Comparison of ENCODE assay signal across 3 cellular contexts in the genomic region with DNA sequence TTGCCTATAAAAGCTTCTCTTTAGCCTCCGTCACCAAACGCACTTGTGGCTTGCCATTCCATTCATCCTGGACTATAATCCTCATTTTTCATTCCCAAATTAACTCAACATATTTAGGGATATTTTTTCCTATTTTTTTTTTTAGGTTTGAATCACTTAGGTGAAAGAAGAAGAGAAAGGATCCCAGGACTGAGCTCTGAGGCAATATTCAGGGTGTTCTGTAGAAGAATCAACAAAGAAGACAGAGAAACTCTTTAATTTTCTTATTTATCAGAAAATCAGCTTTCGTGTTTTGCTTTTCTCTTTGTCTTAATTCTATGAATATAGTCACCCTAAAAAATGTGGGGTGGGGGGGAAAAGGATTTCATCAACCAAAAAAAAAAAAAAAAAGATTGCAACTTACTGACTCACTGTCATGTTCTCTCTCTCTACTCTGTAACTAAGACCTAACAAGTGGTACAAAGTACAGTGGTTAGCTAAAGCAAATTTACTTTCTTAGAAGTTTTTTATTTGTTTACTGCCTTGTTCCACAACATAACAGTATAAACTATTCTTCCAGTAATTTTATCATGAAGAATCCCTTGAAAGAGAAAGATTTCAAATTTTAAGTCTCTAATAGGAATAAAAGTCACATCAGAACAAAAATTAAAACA.
A peak's percentile ranks its signal among the peaks of the same experiment; 100 is the strongest.
TF ChIP-seq lines count a peak whose summit lies in the region.

No MANE protein-coding gene starts in this region.

TF ChIP-seq in SK-N-SH, 30 proteins besides CTCF, POLR2A, EP300 and RAD21:
- no peak for TF ChIP-seq CHD2 (IDR thresholded peaks at IDR 0.05; ENCODE audit: low read length, partially characterized antibody)
- no peak for TF ChIP-seq NRF1 (IDR thresholded peaks at IDR 0.05; ENCODE audit: low read depth, low read length)
- no peak for TF ChIP-seq SMC3 (IDR thresholded peaks at IDR 0.05; ENCODE audit: low read depth, low read length)
- TF ChIP-seq POLR2AphosphoS5 (IDR thresholded peaks at IDR 0.05; ENCODE audit: low read depth, low read length): no peak
- TF ChIP-seq SIN3A (IDR thresholded peaks at IDR 0.05; ENCODE audit: borderline replicate concordance, low read depth, low read length): no peak
- TF ChIP-seq YY1 (IDR thresholded peaks at IDR 0.05; ENCODE audit: low read depth): no peak
- no peak for TF ChIP-seq TCF12 (IDR thresholded peaks at IDR 0.05)
- TF ChIP-seq, protein P1, sequence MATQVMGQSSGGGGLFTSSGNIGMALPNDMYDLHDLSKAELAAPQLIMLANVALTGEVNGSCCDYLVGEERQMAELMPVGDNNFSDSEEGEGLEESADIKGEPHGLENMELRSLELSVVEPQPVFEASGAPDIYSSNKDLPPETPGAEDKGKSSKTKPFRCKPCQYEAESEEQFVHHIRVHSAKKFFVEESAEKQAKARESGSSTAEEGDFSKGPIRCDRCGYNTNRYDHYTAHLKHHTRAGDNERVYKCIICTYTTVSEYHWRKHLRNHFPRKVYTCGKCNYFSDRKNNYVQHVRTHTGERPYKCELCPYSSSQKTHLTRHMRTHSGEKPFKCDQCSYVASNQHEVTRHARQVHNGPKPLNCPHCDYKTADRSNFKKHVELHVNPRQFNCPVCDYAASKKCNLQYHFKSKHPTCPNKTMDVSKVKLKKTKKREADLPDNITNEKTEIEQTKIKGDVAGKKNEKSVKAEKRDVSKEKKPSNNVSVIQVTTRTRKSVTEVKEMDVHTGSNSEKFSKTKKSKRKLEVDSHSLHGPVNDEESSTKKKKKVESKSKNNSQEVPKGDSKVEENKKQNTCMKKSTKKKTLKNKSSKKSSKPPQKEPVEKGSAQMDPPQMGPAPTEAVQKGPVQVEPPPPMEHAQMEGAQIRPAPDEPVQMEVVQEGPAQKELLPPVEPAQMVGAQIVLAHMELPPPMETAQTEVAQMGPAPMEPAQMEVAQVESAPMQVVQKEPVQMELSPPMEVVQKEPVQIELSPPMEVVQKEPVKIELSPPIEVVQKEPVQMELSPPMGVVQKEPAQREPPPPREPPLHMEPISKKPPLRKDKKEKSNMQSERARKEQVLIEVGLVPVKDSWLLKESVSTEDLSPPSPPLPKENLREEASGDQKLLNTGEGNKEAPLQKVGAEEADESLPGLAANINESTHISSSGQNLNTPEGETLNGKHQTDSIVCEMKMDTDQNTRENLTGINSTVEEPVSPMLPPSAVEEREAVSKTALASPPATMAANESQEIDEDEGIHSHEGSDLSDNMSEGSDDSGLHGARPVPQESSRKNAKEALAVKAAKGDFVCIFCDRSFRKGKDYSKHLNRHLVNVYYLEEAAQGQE (IDR thresholded peaks at IDR 0.05; ENCODE audit: low read depth, low read length): no peak
- no peak for TF ChIP-seq TAF1 (IDR thresholded peaks at IDR 0.05; ENCODE audit: borderline replicate concordance, low read depth, low read length)
- TF ChIP-seq, protein P2, sequence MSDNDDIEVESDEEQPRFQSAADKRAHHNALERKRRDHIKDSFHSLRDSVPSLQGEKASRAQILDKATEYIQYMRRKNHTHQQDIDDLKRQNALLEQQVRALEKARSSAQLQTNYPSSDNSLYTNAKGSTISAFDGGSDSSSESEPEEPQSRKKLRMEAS (IDR thresholded peaks at IDR 0.05; ENCODE audit: low read depth): no peak
- no peak for TF ChIP-seq TEAD4 (IDR thresholded peaks at IDR 0.05; ENCODE audit: borderline replicate concordance, insufficient read depth)
- TF ChIP-seq FOSL2 (IDR thresholded peaks at IDR 0.05; ENCODE audit: borderline replicate concordance, low read depth): no peak
- no peak for TF ChIP-seq GABPA (IDR thresholded peaks at IDR 0.05; ENCODE audit: low read depth)
- TF ChIP-seq NFIC (IDR thresholded peaks at IDR 0.05; ENCODE audit: borderline replicate concordance): no peak
- TF ChIP-seq, protein P3, sequence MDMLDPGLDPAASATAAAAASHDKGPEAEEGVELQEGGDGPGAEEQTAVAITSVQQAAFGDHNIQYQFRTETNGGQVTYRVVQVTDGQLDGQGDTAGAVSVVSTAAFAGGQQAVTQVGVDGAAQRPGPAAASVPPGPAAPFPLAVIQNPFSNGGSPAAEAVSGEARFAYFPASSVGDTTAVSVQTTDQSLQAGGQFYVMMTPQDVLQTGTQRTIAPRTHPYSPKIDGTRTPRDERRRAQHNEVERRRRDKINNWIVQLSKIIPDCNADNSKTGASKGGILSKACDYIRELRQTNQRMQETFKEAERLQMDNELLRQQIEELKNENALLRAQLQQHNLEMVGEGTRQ (IDR thresholded peaks at IDR 0.05; ENCODE audit: borderline replicate concordance, low read depth, low read length): no peak

TF ChIP-seq in SK-N-SH treated with all-trans-retinoic acid at 6 μM for 48 hours, 23 proteins besides CTCF, POLR2A, EP300 and RAD21 (continues in another document):
- TF ChIP-seq ISL1 (CRISPR knock-in tag; IDR thresholded peaks at IDR 0.05) (no peak), ESRRG (CRISPR knock-in tag; IDR thresholded peaks at IDR 0.05) (no peak), SNAI2 (CRISPR knock-in tag; IDR thresholded peaks at IDR 0.05) (no peak), RARB (CRISPR knock-in tag; IDR thresholded peaks at IDR 0.05) (no peak), ARNTL (CRISPR knock-in tag; IDR thresholded peaks at IDR 0.05; ENCODE audit: borderline replicate concordance, low read depth) (no peak), ZNF8 (CRISPR knock-in tag; IDR thresholded peaks at IDR 0.05) (no peak), ZNF565 (CRISPR knock-in tag; conservative IDR thresholded peaks at IDR 0.05; ENCODE audit: low read depth) (no peak), CSDC2 (CRISPR knock-in tag; IDR thresholded peaks at IDR 0.05) (no peak), ZNF70 (CRISPR knock-in tag; IDR thresholded peaks at IDR 0.05) (no peak), TCF4 (CRISPR knock-in tag; IDR thresholded peaks at IDR 0.05; ENCODE audit: borderline replicate concordance) (no peak), ZFP30 (CRISPR knock-in tag; IDR thresholded peaks at IDR 0.05) (no peak), ZFP3 (CRISPR knock-in tag; IDR thresholded peaks at IDR 0.05) (no peak), OSR1 (CRISPR knock-in tag; IDR thresholded peaks at IDR 0.05) (no peak), BACH2 (CRISPR knock-in tag; IDR thresholded peaks at IDR 0.05; ENCODE audit: borderline replicate concordance) (no peak)
- TF ChIP-seq, protein P4, sequence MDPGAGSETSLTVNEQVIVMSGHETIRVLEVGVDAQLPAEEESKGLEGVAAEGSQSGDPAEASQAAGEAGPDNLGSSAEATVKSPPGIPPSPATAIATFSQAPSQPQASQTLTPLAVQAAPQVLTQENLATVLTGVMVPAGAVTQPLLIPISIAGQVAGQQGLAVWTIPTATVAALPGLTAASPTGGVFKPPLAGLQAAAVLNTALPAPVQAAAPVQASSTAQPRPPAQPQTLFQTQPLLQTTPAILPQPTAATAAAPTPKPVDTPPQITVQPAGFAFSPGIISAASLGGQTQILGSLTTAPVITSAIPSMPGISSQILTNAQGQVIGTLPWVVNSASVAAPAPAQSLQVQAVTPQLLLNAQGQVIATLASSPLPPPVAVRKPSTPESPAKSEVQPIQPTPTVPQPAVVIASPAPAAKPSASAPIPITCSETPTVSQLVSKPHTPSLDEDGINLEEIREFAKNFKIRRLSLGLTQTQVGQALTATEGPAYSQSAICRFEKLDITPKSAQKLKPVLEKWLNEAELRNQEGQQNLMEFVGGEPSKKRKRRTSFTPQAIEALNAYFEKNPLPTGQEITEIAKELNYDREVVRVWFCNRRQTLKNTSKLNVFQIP (CRISPR knock-in tag; IDR thresholded peaks at IDR 0.05; ENCODE audit: borderline replicate concordance, low read depth): no peak
- TF ChIP-seq, protein P5, sequence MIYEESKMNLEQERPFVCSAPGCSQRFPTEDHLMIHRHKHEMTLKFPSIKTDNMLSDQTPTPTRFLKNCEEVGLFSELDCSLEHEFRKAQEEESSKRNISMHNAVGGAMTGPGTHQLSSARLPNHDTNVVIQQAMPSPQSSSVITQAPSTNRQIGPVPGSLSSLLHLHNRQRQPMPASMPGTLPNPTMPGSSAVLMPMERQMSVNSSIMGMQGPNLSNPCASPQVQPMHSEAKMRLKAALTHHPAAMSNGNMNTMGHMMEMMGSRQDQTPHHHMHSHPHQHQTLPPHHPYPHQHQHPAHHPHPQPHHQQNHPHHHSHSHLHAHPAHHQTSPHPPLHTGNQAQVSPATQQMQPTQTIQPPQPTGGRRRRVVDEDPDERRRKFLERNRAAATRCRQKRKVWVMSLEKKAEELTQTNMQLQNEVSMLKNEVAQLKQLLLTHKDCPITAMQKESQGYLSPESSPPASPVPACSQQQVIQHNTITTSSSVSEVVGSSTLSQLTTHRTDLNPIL (CRISPR knock-in tag; IDR thresholded peaks at IDR 0.05; ENCODE audit: low read depth): no peak
- TF ChIP-seq, protein P6, sequence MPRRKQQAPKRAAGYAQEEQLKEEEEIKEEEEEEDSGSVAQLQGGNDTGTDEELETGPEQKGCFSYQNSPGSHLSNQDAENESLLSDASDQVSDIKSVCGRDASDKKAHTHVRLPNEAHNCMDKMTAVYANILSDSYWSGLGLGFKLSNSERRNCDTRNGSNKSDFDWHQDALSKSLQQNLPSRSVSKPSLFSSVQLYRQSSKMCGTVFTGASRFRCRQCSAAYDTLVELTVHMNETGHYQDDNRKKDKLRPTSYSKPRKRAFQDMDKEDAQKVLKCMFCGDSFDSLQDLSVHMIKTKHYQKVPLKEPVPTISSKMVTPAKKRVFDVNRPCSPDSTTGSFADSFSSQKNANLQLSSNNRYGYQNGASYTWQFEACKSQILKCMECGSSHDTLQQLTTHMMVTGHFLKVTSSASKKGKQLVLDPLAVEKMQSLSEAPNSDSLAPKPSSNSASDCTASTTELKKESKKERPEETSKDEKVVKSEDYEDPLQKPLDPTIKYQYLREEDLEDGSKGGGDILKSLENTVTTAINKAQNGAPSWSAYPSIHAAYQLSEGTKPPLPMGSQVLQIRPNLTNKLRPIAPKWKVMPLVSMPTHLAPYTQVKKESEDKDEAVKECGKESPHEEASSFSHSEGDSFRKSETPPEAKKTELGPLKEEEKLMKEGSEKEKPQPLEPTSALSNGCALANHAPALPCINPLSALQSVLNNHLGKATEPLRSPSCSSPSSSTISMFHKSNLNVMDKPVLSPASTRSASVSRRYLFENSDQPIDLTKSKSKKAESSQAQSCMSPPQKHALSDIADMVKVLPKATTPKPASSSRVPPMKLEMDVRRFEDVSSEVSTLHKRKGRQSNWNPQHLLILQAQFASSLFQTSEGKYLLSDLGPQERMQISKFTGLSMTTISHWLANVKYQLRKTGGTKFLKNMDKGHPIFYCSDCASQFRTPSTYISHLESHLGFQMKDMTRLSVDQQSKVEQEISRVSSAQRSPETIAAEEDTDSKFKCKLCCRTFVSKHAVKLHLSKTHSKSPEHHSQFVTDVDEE (CRISPR knock-in tag; IDR thresholded peaks at IDR 0.05): no peak

TF ChIP-seq in HepG2, 621 proteins besides CTCF, POLR2A, EP300 and RAD21 (continues in another document):
- no peak for TF ChIP-seq FOXP1 (IDR thresholded peaks at IDR 0.05)
- TF ChIP-seq FOXP1 (CRISPR knock-in tag; IDR thresholded peaks at IDR 0.05): peak; percentile 86
- TF ChIP-seq, protein P7, sequence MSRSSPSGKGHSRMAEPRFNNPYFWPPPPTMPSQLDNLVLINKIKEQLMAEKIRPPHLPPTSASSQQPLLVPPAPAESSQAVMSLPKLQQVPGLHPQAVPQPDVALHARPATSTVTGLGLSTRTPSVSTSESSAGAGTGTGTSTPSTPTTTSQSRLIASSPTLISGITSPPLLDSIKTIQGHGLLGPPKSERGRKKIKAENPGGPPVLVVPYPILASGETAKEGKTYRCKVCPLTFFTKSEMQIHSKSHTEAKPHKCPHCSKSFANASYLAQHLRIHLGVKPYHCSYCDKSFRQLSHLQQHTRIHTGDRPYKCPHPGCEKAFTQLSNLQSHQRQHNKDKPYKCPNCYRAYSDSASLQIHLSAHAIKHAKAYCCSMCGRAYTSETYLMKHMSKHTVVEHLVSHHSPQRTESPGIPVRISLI (CRISPR knock-in tag; IDR thresholded peaks at IDR 0.05; ENCODE audit: borderline replicate concordance): peak; percentile 40; the same call in 1 of the 2 replicates
- TF ChIP-seq, protein P8, sequence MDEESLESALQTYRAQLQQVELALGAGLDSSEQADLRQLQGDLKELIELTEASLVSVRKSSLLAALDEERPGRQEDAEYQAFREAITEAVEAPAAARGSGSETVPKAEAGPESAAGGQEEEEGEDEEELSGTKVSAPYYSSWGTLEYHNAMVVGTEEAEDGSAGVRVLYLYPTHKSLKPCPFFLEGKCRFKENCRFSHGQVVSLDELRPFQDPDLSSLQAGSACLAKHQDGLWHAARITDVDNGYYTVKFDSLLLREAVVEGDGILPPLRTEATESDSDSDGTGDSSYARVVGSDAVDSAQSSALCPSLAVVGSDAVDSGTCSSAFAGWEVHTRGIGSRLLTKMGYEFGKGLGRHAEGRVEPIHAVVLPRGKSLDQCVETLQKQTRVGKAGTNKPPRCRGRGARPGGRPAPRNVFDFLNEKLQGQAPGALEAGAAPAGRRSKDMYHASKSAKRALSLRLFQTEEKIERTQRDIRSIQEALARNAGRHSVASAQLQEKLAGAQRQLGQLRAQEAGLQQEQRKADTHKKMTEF (CRISPR knock-in tag; IDR thresholded peaks at IDR 0.05): 0 out of 2 replicates have a peak, but pooled peaks have one; percentile 44
- peak; percentile 42; the same call in 1 of the 2 replicates for TF ChIP-seq SOX5 (CRISPR knock-in tag; IDR thresholded peaks at IDR 0.05; ENCODE audit: borderline replicate concordance)
- no peak for TF ChIP-seq HOXA9 (CRISPR knock-in tag; IDR thresholded peaks at IDR 0.05; ENCODE audit: borderline replicate concordance)
- TF ChIP-seq MATR3 (CRISPR knock-in tag; IDR thresholded peaks at IDR 0.05): no peak
- no peak for TF ChIP-seq HOXA5 (CRISPR knock-in tag; IDR thresholded peaks at IDR 0.05)
- no peak for TF ChIP-seq PPARG (CRISPR knock-in tag; conservative IDR thresholded peaks at IDR 0.05)
- 0 out of 2 replicates have a peak, but pooled peaks have one; percentile 33 for TF ChIP-seq NCOR1 (IDR thresholded peaks at IDR 0.05; ENCODE audit: borderline replicate concordance, low read length)
- TF ChIP-seq, protein P9, sequence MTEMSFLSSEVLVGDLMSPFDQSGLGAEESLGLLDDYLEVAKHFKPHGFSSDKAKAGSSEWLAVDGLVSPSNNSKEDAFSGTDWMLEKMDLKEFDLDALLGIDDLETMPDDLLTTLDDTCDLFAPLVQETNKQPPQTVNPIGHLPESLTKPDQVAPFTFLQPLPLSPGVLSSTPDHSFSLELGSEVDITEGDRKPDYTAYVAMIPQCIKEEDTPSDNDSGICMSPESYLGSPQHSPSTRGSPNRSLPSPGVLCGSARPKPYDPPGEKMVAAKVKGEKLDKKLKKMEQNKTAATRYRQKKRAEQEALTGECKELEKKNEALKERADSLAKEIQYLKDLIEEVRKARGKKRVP (CRISPR knock-in tag; IDR thresholded peaks at IDR 0.05): peak in 1 of 2 experiments; percentile 73; a peak in 2 of 4 replicates
- peak; percentile 64; the same call in 1 of the 2 replicates for TF ChIP-seq NFIC (IDR thresholded peaks at IDR 0.05; ENCODE audit: low read length)
- TF ChIP-seq, protein P10, sequence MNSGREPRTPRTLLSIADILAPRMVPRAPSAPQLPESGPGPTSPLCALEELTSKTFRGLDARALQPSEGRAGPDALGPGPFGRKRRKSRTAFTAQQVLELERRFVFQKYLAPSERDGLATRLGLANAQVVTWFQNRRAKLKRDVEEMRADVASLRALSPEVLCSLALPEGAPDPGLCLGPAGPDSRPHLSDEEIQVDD (CRISPR knock-in tag; IDR thresholded peaks at IDR 0.05; ENCODE audit: borderline replicate concordance): no peak
- TF ChIP-seq, protein P11, sequence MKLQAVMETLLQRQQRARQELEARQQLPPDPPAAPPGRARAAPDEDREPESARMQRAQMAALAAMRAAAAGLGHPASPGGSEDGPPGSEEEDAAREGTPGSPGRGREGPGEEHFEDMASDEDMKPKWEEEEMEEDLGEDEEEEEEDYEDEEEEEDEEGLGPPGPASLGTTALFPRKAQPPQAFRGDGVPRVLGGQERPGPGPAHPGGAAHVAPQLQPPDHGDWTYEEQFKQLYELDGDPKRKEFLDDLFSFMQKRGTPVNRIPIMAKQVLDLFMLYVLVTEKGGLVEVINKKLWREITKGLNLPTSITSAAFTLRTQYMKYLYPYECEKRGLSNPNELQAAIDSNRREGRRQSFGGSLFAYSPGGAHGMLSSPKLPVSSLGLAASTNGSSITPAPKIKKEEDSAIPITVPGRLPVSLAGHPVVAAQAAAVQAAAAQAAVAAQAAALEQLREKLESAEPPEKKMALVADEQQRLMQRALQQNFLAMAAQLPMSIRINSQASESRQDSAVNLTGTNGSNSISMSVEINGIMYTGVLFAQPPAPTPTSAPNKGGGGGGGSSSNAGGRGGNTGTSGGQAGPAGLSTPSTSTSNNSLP (IDR thresholded peaks at IDR 0.05; ENCODE audit: low read depth, low read length): peak; percentile 76
